1 cellular context compared by ENCODE assay signal in the genomic region with DNA sequence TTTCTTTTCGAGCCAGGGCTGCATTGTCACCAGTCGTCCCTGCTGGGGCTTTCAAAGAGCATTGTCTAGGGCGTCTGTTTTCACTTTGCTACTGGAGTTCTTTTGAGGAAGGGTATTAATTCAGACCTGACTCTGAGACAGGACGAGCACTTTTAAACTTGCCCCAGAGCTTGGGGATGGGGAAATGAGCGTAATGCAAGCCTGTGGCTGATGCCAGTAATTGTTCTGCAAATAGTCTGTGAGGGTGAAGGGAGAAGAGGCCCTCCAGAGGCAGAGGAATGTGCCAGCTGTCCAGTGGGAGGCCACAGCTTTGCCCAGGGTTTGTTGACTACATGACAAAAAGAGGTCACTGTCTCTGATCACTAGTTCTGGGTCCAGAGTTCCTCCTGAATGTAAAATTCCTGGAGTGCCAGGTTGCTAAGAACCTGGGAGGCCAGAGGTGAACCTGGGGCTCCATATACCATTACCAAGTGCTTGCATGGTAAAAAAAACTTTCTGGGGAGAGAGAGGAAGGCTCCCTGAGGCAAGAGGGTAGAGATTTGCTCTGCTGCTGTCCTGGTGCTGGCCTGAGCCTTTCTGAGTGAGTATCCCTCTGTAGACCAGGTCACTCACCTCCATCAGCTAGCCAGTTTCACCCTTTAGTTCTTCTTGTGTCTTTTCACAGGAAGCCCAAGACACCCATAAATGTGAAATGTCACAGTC.
TF ChIP-seq lines count a peak whose summit lies in the region.

No MANE protein-coding gene starts in this region.

TF ChIP-seq in IMR-90, 13 proteins besides CTCF, POLR2A, EP300 and RAD21:
- TF ChIP-seq MAZ (IDR thresholded peaks at IDR 0.05; ENCODE audit: borderline replicate concordance, low read depth, low read length) (no peak), NFE2L2 (IDR thresholded peaks at IDR 0.05; ENCODE audit: low read depth, low read length) (no peak), RFX5 (IDR thresholded peaks at IDR 0.05; ENCODE audit: low read depth, low read length) (no peak), SMC3 (IDR thresholded peaks at IDR 0.05; ENCODE audit: low read depth, low read length) (no peak), FOS (IDR thresholded peaks at IDR 0.05; ENCODE audit: low read depth, low read length) (no peak), RCOR1 (IDR thresholded peaks at IDR 0.05; ENCODE audit: insufficient replicate concordance, low read length) (no peak), CHD1 (IDR thresholded peaks at IDR 0.05; ENCODE audit: low read depth, low read length) (no peak), ELK1 (IDR thresholded peaks at IDR 0.05; ENCODE audit: borderline replicate concordance, low read depth, low read length) (no peak), CEBPB (IDR thresholded peaks at IDR 0.05; ENCODE audit: low read depth, low read length) (no peak), MAFK (IDR thresholded peaks at IDR 0.05; ENCODE audit: low read depth, low read length) (no peak), BHLHE40 (IDR thresholded peaks at IDR 0.05; ENCODE audit: low read depth, low read length) (no peak), MXI1 (IDR thresholded peaks at IDR 0.05; ENCODE audit: borderline replicate concordance, low read depth, low read length) (no peak), USF2 (IDR thresholded peaks at IDR 0.05; ENCODE audit: low read depth, low read length) (no peak)
